10 cellular contexts compared by ENCODE assay signal in the genomic region with DNA sequence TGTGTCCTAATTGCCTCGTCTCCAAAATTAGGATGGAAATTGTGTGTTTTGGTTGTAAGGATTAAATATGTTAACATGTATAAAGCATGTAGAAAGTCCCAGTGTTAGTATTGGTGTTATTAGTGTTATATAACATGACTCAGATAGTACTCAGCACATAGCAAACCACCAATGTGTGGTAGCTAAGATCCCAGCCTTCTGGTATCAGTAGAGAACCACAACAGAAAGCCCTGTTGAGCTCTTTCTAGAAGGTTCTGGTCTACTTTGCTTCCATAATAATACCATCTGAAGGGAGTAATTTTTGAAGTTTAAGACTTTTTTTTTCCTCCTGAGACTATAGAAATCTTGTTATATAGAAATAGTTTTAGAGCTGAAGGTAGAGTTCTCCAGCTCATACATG.
DNase-seq lines count a peak whose midpoint lies in the region; ATAC-seq and TF ChIP-seq lines count a peak whose summit lies in the region.
"Had no signal": no experiment of that assay in that cellular context is flagged by ENCODE, and none has a peak within 500 bp of the region (broad histone marks: within the 10 kb centered on the region; RNA-seq: fewer than 3 reads in every experiment).

No MANE protein-coding gene starts in this region.

- H3K27me3 ChIP-seq in GM23248 (replicated peaks; ENCODE audit: insufficient read depth) (no peaks in the 10 kb centered on the region), OCI-LY3 (ENCODE audit: low read depth, low read length) (no peaks in the 10 kb centered on the region)

- TF ChIP-seq CTCF in OCI-LY3 (IDR thresholded peaks at IDR 0.05; ENCODE audit: low read depth, low read length) (no peak), fibroblast of the aortic adventitia (IDR thresholded peaks at IDR 0.05; ENCODE audit: insufficient read depth, low read length) (no peak)

- 31 to 32% methylated on average over 1 of the region's 1 CpG for WGBS in GM23248 (ENCODE audit: low coverage in 1 of 2, low lambda C conversion rate in 2 of 2, missing lambda C conversion rate in 2 of 2), 2 experiments

- no peak overlapping the region for H3K9ac ChIP-seq in GM23248
- peak overlapping the region; percentile 73; the same call in 1 of the 2 replicates for H3K9ac ChIP-seq in OCI-LY3 (ENCODE audit: low read length)

- DNase-seq in GM23248 = peak; percentile 77
- peak; percentile 47 for DNase-seq in fibroblast of the aortic adventitia (ENCODE audit: low read depth)
- no peak for DNase-seq in amniotic stem cell (lab: John Stamatoyannopoulos, UW)
- no peak for DNase-seq in NCI-H774 (lab: John Stamatoyannopoulos, UW)
- no peak for DNase-seq in glomerular visceral epithelial cell (ENCODE audit: extremely low spot score)
- DNase-seq in NCI-H748 treated with DMSO at 0.1 percent for 48 hours (lab: John Stamatoyannopoulos, UW) = no peak
- DNase-seq: naive B cell, PC-9 had no signal

- H3K4me2 ChIP-seq in GM23248 (ENCODE audit: unreplicated experiment) = peak overlapping the region; percentile 14
- no peak overlapping the region for H3K4me2 ChIP-seq in OCI-LY3 (ENCODE audit: low read length)
- H3K4me2 ChIP-seq: PC-9 had no signal

- no peaks in the 10 kb centered on the region for H3K79me2 ChIP-seq in GM23248 (ENCODE audit: insufficient read depth)
- peaks cover 4% of the 10 kb centered on the region; the same call in 1 of the 2 replicates for H3K79me2 ChIP-seq in OCI-LY3 (ENCODE audit: low read length)

- H3K4me3 ChIP-seq in GM23248 (no peak overlapping the region), OCI-LY3 (ENCODE audit: low read length) (no peak overlapping the region), fibroblast of the aortic adventitia (ENCODE audit: low read depth, low read length) (no peak overlapping the region)
- H3K4me3 ChIP-seq: PC-9 had no signal

- no peaks in the 10 kb centered on the region for H3K9me2 ChIP-seq in GM23248 (ENCODE audit: insufficient read depth)

- H4K20me1 ChIP-seq in GM23248 (ENCODE audit: insufficient read depth) = no peaks in the 10 kb centered on the region
- no peaks in the 10 kb centered on the region for H4K20me1 ChIP-seq in OCI-LY3 (ENCODE audit: insufficient read depth, low read length)

- peaks cover 34% of the 10 kb centered on the region for H3F3A ChIP-seq in GM23248 (ENCODE audit: insufficient read depth)

- no peaks in the 10 kb centered on the region for H3K9me3 ChIP-seq in GM23248 (ENCODE audit: low read depth)
- H3K9me3 ChIP-seq in OCI-LY3 (ENCODE audit: insufficient read depth, low read length) = no peaks in the 10 kb centered on the region

- in situ Hi-C loops in GM23248 (cut with MboI) = no loop called here

- H3K36me3 ChIP-seq in GM23248 (ENCODE audit: low read depth) (no peaks in the 10 kb centered on the region), OCI-LY3 (replicated peaks; ENCODE audit: low read depth, low read length) (no peaks in the 10 kb centered on the region)

- ATAC-seq in GM18511 (IDR thresholded peaks at IDR 0.05; ENCODE audit: unreplicated experiment) = peak; percentile 44

- H2AFZ ChIP-seq in GM23248 (no peak overlapping the region), OCI-LY3 (ENCODE audit: low read depth, low read length) (no peak overlapping the region)

- H3K4me1 ChIP-seq in GM23248 (ENCODE audit: insufficient read depth) (peaks cover 50% of the 10 kb centered on the region), OCI-LY3 (ENCODE audit: low read length) (peaks cover 90% of the 10 kb centered on the region)

- H3K27ac ChIP-seq in GM23248 = peak overlapping the region; percentile 3; the same call in 1 of the 2 replicates
- H3K27ac ChIP-seq in OCI-LY3 (ENCODE audit: low read length) = peak overlapping the region; percentile 100
- H3K27ac ChIP-seq: PC-9 had no signal

Comparison
In these comparisons a context has a peak if more than half of its experiments do, and no peak if none do; other contexts are left out.
1. DNase-seq: peak in GM23248 (single experiment) and fibroblast of the aortic adventitia (single experiment); none in amniotic stem cell (single experiment), NCI-H774 (single experiment), glomerular visceral epithelial cell (single experiment) and NCI-H748 treated with DMSO at 0.1 percent for 48 hours (single experiment).